8 cellular contexts compared by ENCODE assay signal in the genomic region with DNA sequence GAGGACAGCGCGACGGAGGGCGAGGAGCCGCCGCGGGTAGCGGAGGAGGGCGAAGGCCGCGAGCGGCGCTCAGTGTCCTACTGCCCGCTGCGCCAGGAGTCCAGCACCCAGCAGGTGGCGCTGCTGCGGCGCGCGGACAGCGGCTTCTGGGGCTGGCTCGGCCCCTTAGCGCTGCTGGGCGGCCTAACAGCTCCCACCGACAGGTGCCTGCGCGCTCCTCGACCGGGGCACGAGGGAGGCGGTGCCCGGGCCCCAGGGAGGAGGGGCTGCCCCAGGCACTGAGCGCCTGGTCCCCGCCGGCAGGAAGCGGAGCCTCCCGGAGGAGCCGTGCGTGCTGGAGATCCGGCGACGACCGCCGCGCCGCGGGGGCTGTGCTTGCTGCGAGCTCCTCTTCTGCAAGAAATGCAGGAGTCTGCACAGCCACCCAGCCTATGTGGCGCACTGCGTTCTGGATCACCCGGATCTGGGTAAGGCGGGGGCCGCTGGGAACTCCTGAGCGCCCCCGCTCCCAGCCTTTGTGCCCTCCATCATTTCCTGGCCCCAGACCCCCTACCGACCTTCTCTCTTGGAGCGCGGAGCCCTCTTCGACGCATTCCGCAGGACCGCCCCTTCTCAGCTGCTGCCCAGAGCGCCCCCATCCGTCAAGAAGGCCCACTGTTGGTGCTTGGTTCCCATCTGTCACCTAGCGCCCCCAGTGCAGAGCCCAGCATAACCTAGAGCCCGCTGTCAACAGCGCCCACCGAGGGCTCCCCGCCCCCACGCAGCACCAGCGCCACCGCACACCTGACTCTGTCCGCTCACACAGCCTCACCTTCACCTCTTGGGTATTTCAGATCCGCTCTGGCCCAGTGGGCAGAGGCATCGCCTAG. TPM values are rescaled to one million over a fixed set of nuclear protein-coding genes. Genes with fewer than 3 reads are reported as not detected.
A peak's percentile ranks its signal among the peaks of the same experiment; 100 is the strongest.
DNase-seq lines count a peak whose midpoint lies in the region; ATAC-seq and TF ChIP-seq lines count a peak whose summit lies in the region.

No MANE protein-coding gene starts in this region.

- H3K27me3 Mint-ChIP-seq in progenitor cell of endocrine pancreas: peaks cover 12% of the 10 kb centered on the region

- peaks cover 5 to 11% of the 10 kb centered on the region in 2 donors for H3K4me1 ChIP-seq in adrenal gland (replicated peaks in 1 of 2)
- peaks cover 5% of the 10 kb centered on the region for H3K4me1 ChIP-seq in upper lobe of right lung

- H3K36me3 ChIP-seq in adrenal gland (replicated peaks in 1 of 2) (no peaks in the 10 kb centered on the region), upper lobe of right lung (no peaks in the 10 kb centered on the region)

- peak overlapping the region; percentile 97 for H3K27ac Mint-ChIP-seq in progenitor cell of endocrine pancreas

- intact Hi-C loops in adrenal gland (cut with DNase I): loop anchor here in 1 of 2 donors (2.0 kb wide), 1 partner anchor 40 kb away; no protein-coding TSS in a partner anchor
- intact Hi-C loops in left cardiac atrium (cut with DNase I): loop anchor here (1.0 to 2.0 kb wide), 2 partner anchors 40 to 44 kb away; partner anchors contain the start of gene TAF15 (in 1 of the 2)
- intact Hi-C loops in upper lobe of right lung (cut with DNase I): no loop called here

- DNase-seq in GM12864 (ENCODE audit: low read depth): peak; percentile 60
- peak; percentile 46 for DNase-seq in NCI-H1417 treated with DMSO at 0.1 percent for 48 hours (lab: John Stamatoyannopoulos, UW)
- peak; percentile 66 for DNase-seq in T follicular helper cell (ENCODE audit: low read depth)
- DNase-seq in adrenal gland: peak; percentile 87 to 93 (median 90)
- DNase-seq in left cardiac atrium: peak; percentile 90
- peak; percentile 95 for DNase-seq in progenitor cell of endocrine pancreas (ENCODE audit: low spot score, unreplicated experiment)
- DNase-seq in upper lobe of right lung: peak; percentile 95

- H3K9me3 ChIP-seq in adrenal gland (replicated peaks in 1 of 3): no peaks in the 10 kb centered on the region
- H3K9me3 ChIP-seq in upper lobe of right lung: no peaks in the 10 kb centered on the region

- ATAC-seq in HG02759 (IDR thresholded peaks at IDR 0.05; ENCODE audit: unreplicated experiment): peak; percentile 96
- peak; percentile 93 to 95 for ATAC-seq in left cardiac atrium
- ATAC-seq in upper lobe of right lung: peak; percentile 97

- H3K27me3 ChIP-seq in adrenal gland (no peaks in the 10 kb centered on the region), upper lobe of right lung (no peaks in the 10 kb centered on the region)

- H3K4me3 ChIP-seq in GM12864 (ENCODE audit: low read depth, low read length): peak overlapping the region; percentile 61
- peak overlapping the region in 2 of 4 donors; percentile 18 to 60 for H3K4me3 ChIP-seq in adrenal gland
- H3K4me3 ChIP-seq in upper lobe of right lung: peak overlapping the region; percentile 59

- peak; percentile 97 for TF ChIP-seq CTCF in GM12864 (IDR thresholded peaks at IDR 0.05; ENCODE audit: low read depth, low read length, missing control alignments)
- TF ChIP-seq CTCF in adrenal gland (IDR thresholded peaks at IDR 0.05): peak; percentile 74 to 99 (median 91)
- TF ChIP-seq CTCF in progenitor cell of endocrine pancreas (IDR thresholded peaks at IDR 0.05; ENCODE audit: unreplicated experiment): peak; percentile 81
- TF ChIP-seq CTCF in upper lobe of right lung (IDR thresholded peaks at IDR 0.05): peak; percentile 95

- peaks cover 4% of the 10 kb centered on the region for H3K4me1 Mint-ChIP-seq in progenitor cell of endocrine pancreas (ENCODE audit: low read depth)

- WGBS in adrenal gland, 4 donors: 4 to 19% (median 8%) methylated on average over 21 to 75 of the region's 75 CpGs

- no peak for TF ChIP-seq POLR2A in adrenal gland (IDR thresholded peaks at IDR 0.05)

- H3K27ac ChIP-seq in adrenal gland (peak overlapping the region in 2 of 5 donors; percentile 54 to 55), upper lobe of right lung (no peak overlapping the region)

- H3K36me3 Mint-ChIP-seq in progenitor cell of endocrine pancreas (ENCODE audit: insufficient read depth): no peaks in the 10 kb centered on the region

- peak overlapping the region; percentile 86 for H3K4me3 Mint-ChIP-seq in progenitor cell of endocrine pancreas (ENCODE audit: low read depth)

- no peaks in the 10 kb centered on the region for H3K9me3 Mint-ChIP-seq in progenitor cell of endocrine pancreas (ENCODE audit: low read depth)

RNA-seq across cellular contexts. Expression of gene C17orf50, which starts 3.7 kb away (rescaled TPM):
- total RNA-seq in adrenal gland (under 1 TPM in 1 of 8 donors, not detected in 7; 0.83 TPM), left cardiac atrium (not detected), progenitor cell of endocrine pancreas (not detected in 2 replicates), upper lobe of right lung (not detected)
- under 1 TPM in 2 of 3 donors, not detected in 1; 0.07 to 0.24 TPM for polyA plus RNA-seq in adrenal gland

RNA-seq across cellular contexts. Expression of gene GAS2L2, which starts 11.3 kb away (rescaled TPM):
- under 1 TPM in 2 of 8 donors, not detected in 6; 0.08 to 0.22 TPM for total RNA-seq in adrenal gland
- polyA plus RNA-seq in adrenal gland: under 1 TPM in 2 of 3 donors, not detected in 1; 0.08 to 0.10 TPM
- 1 to 10 TPM in 1 of 2 donors, under 1 TPM in 1; 0.47 to 1.1 TPM for total RNA-seq in left cardiac atrium
- total RNA-seq in progenitor cell of endocrine pancreas: 0.10 and 0.11 TPM in 2 replicates
- total RNA-seq in upper lobe of right lung: not detected

RNA-seq across cellular contexts. Expression of gene MMP28, which starts 31.1 kb away (rescaled TPM):
- total RNA-seq in adrenal gland: 10 to 100 TPM in 1 of 8 donors, 1 to 10 TPM in 7; 1.8 to 11.1 (median 5.2) TPM
- polyA plus RNA-seq in adrenal gland: 1 to 10 TPM in 2 of 3 donors, under 1 TPM in 1; 0.97 to 7.4 (median 4.3) TPM
- 10 to 100 TPM in 1 of 2 donors, 1 to 10 TPM in 1; 5.0 to 10.3 TPM for total RNA-seq in left cardiac atrium
- total RNA-seq in progenitor cell of endocrine pancreas: 0.53 TPM in 1 of 2 replicates, not detected in the other
- total RNA-seq in upper lobe of right lung: 55.6 TPM

RNA-seq across cellular contexts. Expression of gene RASL10B, which starts 32.9 kb away (rescaled TPM):
- total RNA-seq in adrenal gland (1 to 10 TPM; 1.1 to 8.1 (median 3.0) TPM), left cardiac atrium (10 to 100 TPM; 23.9 to 24.7 TPM), progenitor cell of endocrine pancreas (13.7 and 13.9 TPM in 2 replicates), upper lobe of right lung (2.2 TPM)
- 1 to 10 TPM; 1.4 to 1.7 (median 1.5) TPM for polyA plus RNA-seq in adrenal gland

RNA-seq across cellular contexts. Expression of gene TAF15, which starts 44.9 kb away (rescaled TPM):
- total RNA-seq in adrenal gland: 100 to 1,000 TPM in 4 of 8 donors, 10 to 100 TPM in 4; 27.8 to 153 (median 103) TPM
- 100 to 1,000 TPM; 143 to 213 (median 199) TPM for polyA plus RNA-seq in adrenal gland
- 100 to 1,000 TPM in 1 of 2 donors, 10 to 100 TPM in 1; 97.3 to 119 TPM for total RNA-seq in left cardiac atrium
- 282 and 287 TPM in 2 replicates for total RNA-seq in progenitor cell of endocrine pancreas
- 142 TPM for total RNA-seq in upper lobe of right lung
